Comparison of ENCODE assay signal across 12 cellular contexts in the genomic region with DNA sequence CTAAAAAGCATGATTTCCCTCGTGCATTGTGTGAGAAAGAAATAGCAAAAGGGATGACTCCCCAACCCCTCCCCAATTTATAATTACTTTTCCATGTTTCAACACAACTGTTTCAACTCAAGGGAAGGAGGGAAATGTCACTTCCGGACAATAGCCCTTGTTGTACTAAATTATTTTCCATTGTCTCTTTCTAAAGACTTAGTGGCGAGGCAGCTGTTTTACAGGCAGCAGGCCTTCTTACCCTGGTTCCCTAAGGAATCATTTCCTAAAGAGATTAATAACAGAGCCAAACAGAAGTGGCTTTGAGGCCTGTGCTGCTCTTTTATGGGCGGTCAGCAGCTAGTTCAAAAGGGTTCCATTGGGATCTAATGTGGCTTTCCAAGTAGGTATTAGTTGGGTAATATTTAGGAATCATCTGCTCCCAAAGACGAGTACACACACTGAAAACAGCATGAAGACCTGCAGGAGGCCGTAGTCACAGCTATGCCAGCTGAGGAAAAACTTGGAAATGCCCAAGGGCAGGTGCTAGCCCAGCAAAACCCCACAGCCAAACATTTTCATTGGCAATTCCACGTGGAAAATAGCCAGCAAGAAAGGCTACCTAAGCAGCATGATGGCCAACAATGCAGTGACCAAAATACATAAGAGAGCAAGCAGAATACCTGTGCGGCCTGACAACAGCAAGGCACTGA. TPM values are rescaled to one million over a fixed set of nuclear protein-coding genes. Genes with fewer than 3 reads are reported as not detected.
A peak's percentile ranks its signal among the peaks of the same experiment; 100 is the strongest.
DNase-seq lines count a peak whose midpoint lies in the region; ATAC-seq and TF ChIP-seq lines count a peak whose summit lies in the region.
"Had no signal": no experiment of that assay in that cellular context is flagged by ENCODE, and none has a peak within 500 bp of the region (broad histone marks: within the 10 kb centered on the region; RNA-seq: fewer than 3 reads in every experiment).

No MANE protein-coding gene starts in this region.

- H3K27me3 ChIP-seq in psoas muscle (ENCODE audit: insufficient read depth in 3 of 3, low read length in 2 of 3), result no peaks in the 10 kb centered on the region
- H3K27me3 ChIP-seq: esophagus muscularis mucosa, sigmoid colon had no signal

- peak; percentile 23 to 52 (median 33) for ATAC-seq in psoas muscle
- ATAC-seq in GM18867 (IDR thresholded peaks at IDR 0.05; ENCODE audit: unreplicated experiment), result no peak

- H3K36me3 ChIP-seq in psoas muscle (ENCODE audit: insufficient read depth in 1 of 2, low read depth in 1 of 2), result no peaks in the 10 kb centered on the region
- H3K36me3 ChIP-seq: esophagus muscularis mucosa, sigmoid colon had no signal

- H3K9me3 ChIP-seq in psoas muscle, result no peaks in the 10 kb centered on the region
- H3K9me3 ChIP-seq: esophagus muscularis mucosa, sigmoid colon had no signal

- H3K4me1 ChIP-seq in psoas muscle, result peaks cover 19% of the 10 kb centered on the region
- H3K4me1 ChIP-seq: sigmoid colon had no signal

- H3K4me3 ChIP-seq in fibroblast of pulmonary artery (replicated peaks; ENCODE audit: low read depth, low read length), result no peak overlapping the region
- H3K4me3 ChIP-seq in psoas muscle, result peak overlapping the region; percentile 12
- H3K4me3 ChIP-seq: esophagus muscularis mucosa, sigmoid colon had no signal

- peak in 2 of 3 experiments; percentile 57 to 84 for DNase-seq in NCI-H1417 (lab: John Stamatoyannopoulos, UW)
- peak; percentile 89 for DNase-seq in NCI-H82 (lab: John Stamatoyannopoulos, UW)
- DNase-seq in fibroblast of pulmonary artery (ENCODE audit: low read depth), result peak; percentile 48
- DNase-seq in psoas muscle, result no peak
- no peak for DNase-seq in 8988T
- no peak for DNase-seq in SKM-1 (lab: John Stamatoyannopoulos, UW; ENCODE audit: unreplicated experiment)
- DNase-seq: CD4-positive, CD25-positive, alpha-beta regulatory T cell; IMR-90; NCI-H226; sigmoid colon had no signal

- intact Hi-C loops in psoas muscle (cut with DNase I), result no loop called here

- 21 to 27% (median 24%) methylated on average over 8 of the region's 8 CpGs for WGBS in psoas muscle, 3 donors

- peak overlapping the region; percentile 8 for H3K27ac ChIP-seq in psoas muscle

- TF ChIP-seq CTCF in fibroblast of pulmonary artery (IDR thresholded peaks at IDR 0.05; ENCODE audit: low read length, missing control alignments) (no peak), psoas muscle (IDR thresholded peaks at IDR 0.05) (no peak)

RNA-seq across cellular contexts. Expression of a gene that starts 32.8 kb away (rescaled TPM):
- total RNA-seq in psoas muscle, result 10 to 100 TPM in 2 of 4 donors, 1 to 10 TPM in 2; 7.1 to 12.7 (median 10.9) TPM
- polyA plus RNA-seq in psoas muscle, result 1 to 10 TPM; 1.8 to 4.2 (median 3.9) TPM
- polyA plus RNA-seq: CD4-positive, CD25-positive, alpha-beta regulatory T cell had no signal

RNA-seq across cellular contexts. Expression of a gene that starts 33.1 kb away (rescaled TPM):
- total RNA-seq in psoas muscle, result 10 to 100 TPM; 10.0 to 13.3 (median 12.0) TPM
- polyA plus RNA-seq in psoas muscle, result 10 to 100 TPM in 1 of 3 donors, 1 to 10 TPM in 2; 6.9 to 16.7 (median 8.9) TPM

Comparison
In these comparisons a context has a peak if more than half of its experiments do, and no peak if none do; other contexts are left out.
1. DNase-seq: peak in NCI-H1417 (2 of 3), NCI-H82 (single experiment) and fibroblast of pulmonary artery (single experiment); none in psoas muscle (0 of 2), 8988T (single experiment) and SKM-1 (single experiment).